ENCODE assay signal across 14 cellular contexts in genomic region chr4:108045687-108046024, GRCh38. TPM values are rescaled to one million over a fixed set of nuclear protein-coding genes. Genes with fewer than 3 reads are reported as not detected.
DNase-seq lines count a peak whose midpoint lies in the region; ATAC-seq and TF ChIP-seq lines count a peak whose summit lies in the region.
"Had no signal": no experiment of that assay in that cellular context is flagged by ENCODE, and none has a peak within 500 bp of the region (broad histone marks: within the 10 kb centered on the region; RNA-seq: fewer than 3 reads in every experiment).

No MANE protein-coding gene starts in this region.

- no peak for TF ChIP-seq CTCF in hepatocyte (IDR thresholded peaks at IDR 0.05; ENCODE audit: poor library complexity)

- no peaks in the 10 kb centered on the region for H3K36me3 ChIP-seq in hepatocyte (replicated peaks; ENCODE audit: insufficient read depth, low read depth)

- H3K4me3 Mint-ChIP-seq in activated naive CD8-positive, alpha-beta T cell treated with anti-CD3 and anti-CD28 coated beads for 36 hours: no peak overlapping the region

- no peaks in the 10 kb centered on the region for H4K20me1 ChIP-seq in hepatocyte (ENCODE audit: insufficient read depth, poor library complexity, severe bottlenecking)

- no peaks in the 10 kb centered on the region for H3K9me2 ChIP-seq in hepatocyte (replicated peaks; ENCODE audit: insufficient read depth)

- H3K9me3 Mint-ChIP-seq in activated naive CD8-positive, alpha-beta T cell treated with anti-CD3 and anti-CD28 coated beads for 36 hours: no peaks in the 10 kb centered on the region

- H3K27me3 Mint-ChIP-seq in activated naive CD8-positive, alpha-beta T cell treated with anti-CD3 and anti-CD28 coated beads for 36 hours: no peaks in the 10 kb centered on the region

- 68% methylated on average over 3 of the region's 3 CpGs for WGBS in hepatocyte (ENCODE audit: low lambda C conversion rate, missing lambda C conversion rate)

- H3K27ac ChIP-seq in hepatocyte: peak overlapping the region; percentile 5
- H3K27ac ChIP-seq: tibial nerve had no signal

- peaks cover 9% of the 10 kb centered on the region for H3K4me1 ChIP-seq in hepatocyte (ENCODE audit: insufficient read depth)

- H3K79me2 ChIP-seq in hepatocyte: no peaks in the 10 kb centered on the region

- H3K27me3 ChIP-seq in hepatocyte: no peaks in the 10 kb centered on the region
- H3K27me3 ChIP-seq: tibial nerve had no signal

- H3K36me3 Mint-ChIP-seq in activated naive CD8-positive, alpha-beta T cell treated with anti-CD3 and anti-CD28 coated beads for 36 hours: peaks cover 44% of the 10 kb centered on the region

- peak in 4 of 6 experiments; percentile 24 to 52 (median 34) for DNase-seq in stimulated activated naive CD4-positive, alpha-beta T cell (lab: John Stamatoyannopoulos, UW)
- no peak for DNase-seq in stimulated activated naive CD4-positive, alpha-beta T cell treated with Interleukin-2 at 50 U/mL for 16 hours (lab: John Stamatoyannopoulos, UW)
- DNase-seq in activated naive CD8-positive, alpha-beta T cell treated with anti-CD3 and anti-CD28 coated beads for 36 hours: no peak
- DNase-seq in hepatocyte (ENCODE audit: low spot score): peak; percentile 29
- peak; percentile 53 for DNase-seq in ureter (ENCODE audit: low spot score)
- no peak for DNase-seq in NCI-H1930 (lab: John Stamatoyannopoulos, UW)
- DNase-seq: COR-L47; cortex of kidney; NCI-H2171; stimulated activated CD4-positive, alpha-beta T cell treated with anti-CD3 and anti-CD28 coated beads, Interleukin-2, amount 100 ng/mL, for 48 hours had no signal

- no peak for ATAC-seq in HG02610 (IDR thresholded peaks at IDR 0.05; ENCODE audit: unreplicated experiment)
- no peak for ATAC-seq in GM21447 (IDR thresholded peaks at IDR 0.05; ENCODE audit: unreplicated experiment)
- ATAC-seq: SK-N-SH treated with all-trans-retinoic acid at 6 μM for 48 hours had no signal

- no peak overlapping the region for H3K4me2 ChIP-seq in hepatocyte

- peaks cover 69% of the 10 kb centered on the region for H3K4me1 Mint-ChIP-seq in activated naive CD8-positive, alpha-beta T cell treated with anti-CD3 and anti-CD28 coated beads for 36 hours

- H2AFZ ChIP-seq in hepatocyte: no peak overlapping the region

- peak overlapping the region; percentile 91 for H3K27ac Mint-ChIP-seq in activated naive CD8-positive, alpha-beta T cell treated with anti-CD3 and anti-CD28 coated beads for 36 hours

- H3K4me3 ChIP-seq in hepatocyte: no peak overlapping the region
- H3K4me3 ChIP-seq: tibial nerve had no signal

- no peaks in the 10 kb centered on the region for H3K9me3 ChIP-seq in hepatocyte (ENCODE audit: low read depth)
- H3K9me3 ChIP-seq: tibial nerve had no signal

RNA-seq across cellular contexts. Expression of gene HADH, which starts 56.0 kb away (rescaled TPM):
- total RNA-seq in activated naive CD8-positive, alpha-beta T cell treated with anti-CD3 and anti-CD28 coated beads for 36 hours: 10 to 100 TPM; 49.6 to 51.2 TPM
- total RNA-seq in hepatocyte (76.7 and 78.1 TPM in 2 replicates), ureter (62.7 TPM)
- 61.8 and 83.5 TPM in 2 replicates for polyA plus RNA-seq in hepatocyte

Comparison
In these comparisons a context has a peak if more than half of its experiments do, and no peak if none do; other contexts are left out.
1. DNase-seq: peak in stimulated activated naive CD4-positive, alpha-beta T cell (4 of 6), hepatocyte (single experiment) and ureter (single experiment); none in stimulated activated naive CD4-positive, alpha-beta T cell treated with Interleukin-2 at 50 U/mL for 16 hours (single experiment), activated naive CD8-positive, alpha-beta T cell treated with anti-CD3 and anti-CD28 coated beads for 36 hours (single experiment) and NCI-H1930 (0 of 2).